15 cellular contexts compared by ENCODE assay signal in the genomic region with DNA sequence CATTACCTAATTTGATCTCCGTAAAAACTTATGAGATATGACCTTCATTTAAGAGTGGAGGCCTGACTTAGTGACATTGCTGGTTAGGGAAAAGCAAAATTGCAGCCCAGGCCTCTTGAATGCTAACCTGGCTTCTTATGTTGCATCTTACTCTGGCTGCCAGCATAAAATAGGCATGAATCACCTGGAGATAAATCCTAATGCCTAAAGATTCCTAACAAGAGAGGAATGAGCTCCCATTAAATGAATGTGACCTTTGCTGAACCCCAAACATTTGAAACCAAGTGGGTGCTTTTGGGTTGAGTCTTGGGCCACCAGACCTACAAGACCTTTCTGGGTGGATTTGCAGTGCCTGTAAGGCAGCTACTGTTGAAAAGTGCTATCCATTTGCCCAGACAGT.
DNase-seq lines count a peak whose midpoint lies in the region; ATAC-seq, FAIRE-seq and TF ChIP-seq lines count a peak whose summit lies in the region.
"Had no signal": no experiment of that assay in that cellular context is flagged by ENCODE, and none has a peak within 500 bp of the region (broad histone marks: within the 10 kb centered on the region; RNA-seq: fewer than 3 reads in every experiment).

No MANE protein-coding gene starts in this region.

- H3K9ac ChIP-seq in astrocyte (ENCODE audit: low read length), result no peak overlapping the region

- intact Hi-C loops in right cardiac atrium (cut with DNase I), result no loop called here

- TF ChIP-seq CTCF in astrocyte (IDR thresholded peaks at IDR 0.05; ENCODE audit: insufficient read depth, low read depth, low read length) (no peak), kidney epithelial cell (IDR thresholded peaks at IDR 0.05; ENCODE audit: insufficient read depth, low read length, poor library complexity, severe bottlenecking) (no peak)

- no peaks in the 10 kb centered on the region for H3K36me3 Mint-ChIP-seq in astrocyte (ENCODE audit: low read depth, unreplicated experiment)
- H3K36me3 Mint-ChIP-seq: CD14-positive monocyte had no signal

- no peak for TF ChIP-seq POLR2A in H54 (IDR thresholded peaks at IDR 0.05; ENCODE audit: low read depth, low read length)

- no peaks in the 10 kb centered on the region for H4K20me1 ChIP-seq in astrocyte (ENCODE audit: insufficient read depth, low read length)

- ATAC-seq in right cardiac atrium, result no peak
- no peak for ATAC-seq in GM18502 (IDR thresholded peaks at IDR 0.05; ENCODE audit: poor library complexity, unreplicated experiment)

- H3K4me1 ChIP-seq in astrocyte (ENCODE audit: insufficient read depth, low read length) (peaks cover 6% of the 10 kb centered on the region), right cardiac atrium (ENCODE audit: control insufficient read depth, insufficient read depth, low read length) (no peaks in the 10 kb centered on the region)

- no peaks in the 10 kb centered on the region for H3K27me3 Mint-ChIP-seq in astrocyte (ENCODE audit: low read depth, unreplicated experiment)

- H3K27ac ChIP-seq in astrocyte (ENCODE audit: low read depth, low read length) (no peak overlapping the region), right cardiac atrium (ENCODE audit: low read length) (no peak overlapping the region)

- no peaks in the 10 kb centered on the region for H3K79me2 ChIP-seq in astrocyte (ENCODE audit: insufficient read depth, low read length)

- H3K27me3 ChIP-seq in astrocyte (ENCODE audit: insufficient read depth, low read length) (no peaks in the 10 kb centered on the region), kidney epithelial cell (ENCODE audit: control insufficient read depth, insufficient read depth, low read length) (no peaks in the 10 kb centered on the region), right cardiac atrium (ENCODE audit: control insufficient read depth, insufficient read depth) (no peaks in the 10 kb centered on the region)

- peak overlapping the region; percentile 55 for H3K4me2 ChIP-seq in astrocyte (ENCODE audit: low read length)

- peak; percentile 12 for DNase-seq in H54 (ENCODE audit: insufficient read length, low spot score)
- peak; percentile 82 for DNase-seq in NCI-H226
- peak; percentile 52 for DNase-seq in astrocyte (ENCODE audit: low read depth)
- DNase-seq in kidney epithelial cell (ENCODE audit: low read depth), result peak; percentile 5
- no peak for DNase-seq in right cardiac atrium
- DNase-seq in effector CD8-positive, alpha-beta T cell (lab: John Stamatoyannopoulos, UW), result no peak
- no peak for DNase-seq in activated CD4-positive, alpha-beta T cell treated with anti-CD3 and anti-CD28 coated beads for 48 hours
- DNase-seq: H9, KBM-7, NCI-H1436 treated with DMSO at 0.1 percent for 48 hours, NCI-H2029 treated with DMSO at 0.1 percent for 48 hours, NCI-H2171 treated with DMSO at 0.1 percent for 48 hours, NCI-H510A treated with DMSO at 0.1 percent for 48 hours had no signal

- H3K9me3 Mint-ChIP-seq in astrocyte (ENCODE audit: unreplicated experiment), result no peaks in the 10 kb centered on the region
- H3K9me3 Mint-ChIP-seq: H9 had no signal

- no peak overlapping the region for H2AFZ ChIP-seq in astrocyte (ENCODE audit: low read depth, low read length)

- no peak overlapping the region for H3K4me3 ChIP-seq in astrocyte (ENCODE audit: insufficient read depth, low read depth, low read length)
- no peak overlapping the region for H3K4me3 ChIP-seq in kidney epithelial cell (ENCODE audit: low read depth, low read length)
- no peak overlapping the region for H3K4me3 ChIP-seq in right cardiac atrium (ENCODE audit: low read length)

- peak; percentile 97 for FAIRE-seq in H54 (lab: Jason Lieb, UNC)
- no peak for FAIRE-seq in astrocyte (lab: Jason Lieb, UNC)

- WGBS in right cardiac atrium, result 88% methylated on average over 1 of the region's 1 CpG

- H3K27ac Mint-ChIP-seq in astrocyte (ENCODE audit: unreplicated experiment), result no peak overlapping the region
- H3K27ac Mint-ChIP-seq: CD14-positive monocyte, H9 had no signal

- no peak overlapping the region for H3K4me3 Mint-ChIP-seq in astrocyte (ENCODE audit: unreplicated experiment)
- H3K4me3 Mint-ChIP-seq: CD14-positive monocyte, H9 had no signal

- H3K36me3 ChIP-seq in astrocyte (ENCODE audit: insufficient read depth, low read length) (no peaks in the 10 kb centered on the region), kidney epithelial cell (ENCODE audit: control insufficient read depth, insufficient read depth, low read length) (no peaks in the 10 kb centered on the region)

- H3K4me1 Mint-ChIP-seq in astrocyte (ENCODE audit: low read depth, unreplicated experiment), result peaks cover 6% of the 10 kb centered on the region
- H3K4me1 Mint-ChIP-seq: CD14-positive monocyte had no signal

- H3K9me3 ChIP-seq in astrocyte (ENCODE audit: insufficient read depth, low read depth, low read length) (no peaks in the 10 kb centered on the region), right cardiac atrium (ENCODE audit: control insufficient read depth, low read length) (no peaks in the 10 kb centered on the region)

Comparison
In these comparisons a context has a peak if more than half of its experiments do, and no peak if none do; other contexts are left out.
1. DNase-seq: peak in H54 (single experiment), NCI-H226 (single experiment), astrocyte (single experiment) and kidney epithelial cell (single experiment); none in right cardiac atrium (0 of 3), effector CD8-positive, alpha-beta T cell (single experiment) and activated CD4-positive, alpha-beta T cell treated with anti-CD3 and anti-CD28 coated beads for 48 hours (single experiment).